ENCODE assay signal across 13 cellular contexts in the genomic region with DNA sequence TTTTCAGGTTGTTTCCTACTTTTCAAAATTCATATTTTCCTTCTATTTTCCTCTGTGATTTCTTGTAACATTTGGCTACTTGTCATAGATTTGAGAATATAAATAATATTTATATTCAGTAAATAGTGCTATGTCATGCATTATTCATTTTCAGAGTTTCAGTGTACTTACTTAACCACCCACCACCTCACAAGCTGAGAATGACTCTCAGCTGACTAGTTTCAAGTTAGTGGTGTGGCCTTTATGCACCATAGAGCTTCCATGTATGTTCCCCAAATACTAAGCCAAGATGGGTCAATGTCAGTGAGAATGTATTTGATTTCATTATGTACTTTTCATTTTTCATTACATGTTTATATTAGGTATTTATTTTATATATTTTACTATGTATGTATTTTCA. TPM values are rescaled to one million over a fixed set of nuclear protein-coding genes. Genes with fewer than 3 reads are reported as not detected.
DNase-seq lines count a peak whose midpoint lies in the region; ATAC-seq and TF ChIP-seq lines count a peak whose summit lies in the region.
"Had no signal": no experiment of that assay in that cellular context is flagged by ENCODE, and none has a peak within 500 bp of the region (broad histone marks: within the 10 kb centered on the region; RNA-seq: fewer than 3 reads in every experiment).

No MANE protein-coding gene starts in this region.

- no peaks in the 10 kb centered on the region for H3K9me3 ChIP-seq in hepatocyte (ENCODE audit: low read depth)
- H3K9me3 ChIP-seq: esophagus muscularis mucosa had no signal

- DNase-seq in superior temporal gyrus (ENCODE audit: extremely low spot score), result no peak
- no peak for DNase-seq in hepatocyte (ENCODE audit: low spot score)
- DNase-seq in AG20443 (ENCODE audit: low spot score), result no peak
- no peak for DNase-seq in NCI-H187 treated with DMSO at 0.1 percent for 48 hours (lab: John Stamatoyannopoulos, UW)
- DNase-seq: activated T-cell treated with anti-CD3 and anti-CD28 coated beads, Interleukin-2, amount 50 U/mL, for 24 hours; CD4-positive, alpha-beta T cell; NCI-H1417 treated with DMSO at 0.1 percent for 48 hours; substantia nigra had no signal

- no peaks in the 10 kb centered on the region for H3K4me1 ChIP-seq in hepatocyte (ENCODE audit: insufficient read depth)

- H3K27ac ChIP-seq in hepatocyte, result no peak overlapping the region
- H3K27ac ChIP-seq: esophagus muscularis mucosa had no signal

- no peaks in the 10 kb centered on the region for H3K36me3 ChIP-seq in hepatocyte (replicated peaks; ENCODE audit: insufficient read depth, low read depth)
- H3K36me3 ChIP-seq: esophagus muscularis mucosa had no signal

- TF ChIP-seq CTCF in hepatocyte (IDR thresholded peaks at IDR 0.05; ENCODE audit: poor library complexity), result no peak

- no peaks in the 10 kb centered on the region for H4K20me1 ChIP-seq in hepatocyte (ENCODE audit: insufficient read depth, poor library complexity, severe bottlenecking)

- no peak overlapping the region for H3K4me2 ChIP-seq in hepatocyte

- no peaks in the 10 kb centered on the region for H3K79me2 ChIP-seq in hepatocyte

- H3K9me2 ChIP-seq in hepatocyte (replicated peaks; ENCODE audit: insufficient read depth), result no peaks in the 10 kb centered on the region

- ATAC-seq in GM18505 (IDR thresholded peaks at IDR 0.05; ENCODE audit: unreplicated experiment) (peak; percentile 36), GM19463 (IDR thresholded peaks at IDR 0.05; ENCODE audit: unreplicated experiment) (peak; percentile 48), HG02870 (IDR thresholded peaks at IDR 0.05; ENCODE audit: unreplicated experiment) (peak; percentile 63), HG03571 (IDR thresholded peaks at IDR 0.05; ENCODE audit: unreplicated experiment) (peak; percentile 36)

- no peak for TF ChIP-seq POLR2A in GM18505 (IDR thresholded peaks at IDR 0.05; ENCODE audit: borderline replicate concordance, extremely low read depth, insufficient read depth, insufficient read length)

- H3K4me3 ChIP-seq in hepatocyte, result no peak overlapping the region
- H3K4me3 ChIP-seq: esophagus muscularis mucosa had no signal

- H2AFZ ChIP-seq in hepatocyte, result no peak overlapping the region

- H3K27me3 ChIP-seq in hepatocyte, result no peaks in the 10 kb centered on the region
- H3K27me3 ChIP-seq: esophagus muscularis mucosa had no signal

RNA-seq across cellular contexts. Expression of gene RGS1, which starts 56.9 kb away (rescaled TPM):
- total RNA-seq in hepatocyte, result 4.8 and 9.8 TPM in 2 replicates
- 4.0 and 5.6 TPM in 2 replicates for polyA plus RNA-seq in hepatocyte
